ENCODE assay signal across 3 cellular contexts in the genomic region with DNA sequence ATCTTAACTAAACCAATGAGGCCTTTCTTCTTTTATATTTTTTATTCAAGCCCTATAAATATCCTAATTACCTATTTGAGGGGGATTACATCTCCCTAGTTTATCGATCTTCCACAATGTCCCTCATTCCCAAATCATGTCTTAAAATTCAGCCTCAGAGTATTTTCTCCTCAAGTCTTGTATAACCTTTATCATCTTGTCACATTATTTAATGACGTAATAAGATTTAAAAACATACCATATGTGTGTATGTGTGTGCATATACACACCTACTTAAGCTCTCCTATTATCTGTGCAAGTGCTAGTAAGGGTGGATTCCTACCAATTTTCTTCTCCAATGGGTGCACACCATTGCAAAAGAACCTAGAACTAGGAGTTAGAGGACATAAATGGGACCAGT.
TF ChIP-seq lines count a peak whose summit lies in the region.

No MANE protein-coding gene starts in this region.

TF ChIP-seq in HepG2, 621 proteins besides CTCF, POLR2A, EP300 and RAD21:
- no peak for TF ChIP-seq SATB2 (CRISPR knock-in tag; IDR thresholded peaks at IDR 0.05)
- TF ChIP-seq ZNF687 (CRISPR knock-in tag; IDR thresholded peaks at IDR 0.05): no peak
- peak; percentile 80 for TF ChIP-seq CREB1 (IDR thresholded peaks at IDR 0.05)
- no peak for TF ChIP-seq CREB1 (CRISPR knock-in tag; IDR thresholded peaks at IDR 0.05)
- peak; percentile 95 for TF ChIP-seq ATF7 (IDR thresholded peaks at IDR 0.05)
- TF ChIP-seq ATF7 (CRISPR knock-in tag; IDR thresholded peaks at IDR 0.05): no peak

TF ChIP-seq in HEK293, 187 proteins besides CTCF, POLR2A, EP300 and RAD21:
- TF ChIP-seq ZNF394 (tag by site-specific recombination; IDR thresholded peaks at IDR 0.05; ENCODE audit: borderline replicate concordance): no peak
- TF ChIP-seq, protein P1, sequence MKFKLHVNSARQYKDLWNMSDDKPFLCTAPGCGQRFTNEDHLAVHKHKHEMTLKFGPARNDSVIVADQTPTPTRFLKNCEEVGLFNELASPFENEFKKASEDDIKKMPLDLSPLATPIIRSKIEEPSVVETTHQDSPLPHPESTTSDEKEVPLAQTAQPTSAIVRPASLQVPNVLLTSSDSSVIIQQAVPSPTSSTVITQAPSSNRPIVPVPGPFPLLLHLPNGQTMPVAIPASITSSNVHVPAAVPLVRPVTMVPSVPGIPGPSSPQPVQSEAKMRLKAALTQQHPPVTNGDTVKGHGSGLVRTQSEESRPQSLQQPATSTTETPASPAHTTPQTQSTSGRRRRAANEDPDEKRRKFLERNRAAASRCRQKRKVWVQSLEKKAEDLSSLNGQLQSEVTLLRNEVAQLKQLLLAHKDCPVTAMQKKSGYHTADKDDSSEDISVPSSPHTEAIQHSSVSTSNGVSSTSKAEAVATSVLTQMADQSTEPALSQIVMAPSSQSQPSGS (tag by site-specific recombination; IDR thresholded peaks at IDR 0.05; ENCODE audit: low read depth): 0 out of 2 replicates have a peak, but pooled peaks have one; percentile 15

TF ChIP-seq in GM12878, 131 proteins besides CTCF, POLR2A, EP300 and RAD21:
- TF ChIP-seq, protein P2, sequence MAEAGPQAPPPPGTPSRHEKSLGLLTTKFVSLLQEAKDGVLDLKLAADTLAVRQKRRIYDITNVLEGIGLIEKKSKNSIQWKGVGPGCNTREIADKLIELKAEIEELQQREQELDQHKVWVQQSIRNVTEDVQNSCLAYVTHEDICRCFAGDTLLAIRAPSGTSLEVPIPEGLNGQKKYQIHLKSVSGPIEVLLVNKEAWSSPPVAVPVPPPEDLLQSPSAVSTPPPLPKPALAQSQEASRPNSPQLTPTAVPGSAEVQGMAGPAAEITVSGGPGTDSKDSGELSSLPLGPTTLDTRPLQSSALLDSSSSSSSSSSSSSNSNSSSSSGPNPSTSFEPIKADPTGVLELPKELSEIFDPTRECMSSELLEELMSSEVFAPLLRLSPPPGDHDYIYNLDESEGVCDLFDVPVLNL (IDR thresholded peaks at IDR 0.05; ENCODE audit: low read depth, low read length): no peak
- TF ChIP-seq ATF7 (IDR thresholded peaks at IDR 0.05; ENCODE audit: low read depth): peak; percentile 23; the same call in 1 of the 2 replicates
